ENCODE assay signal across 8 cellular contexts in the genomic region with DNA sequence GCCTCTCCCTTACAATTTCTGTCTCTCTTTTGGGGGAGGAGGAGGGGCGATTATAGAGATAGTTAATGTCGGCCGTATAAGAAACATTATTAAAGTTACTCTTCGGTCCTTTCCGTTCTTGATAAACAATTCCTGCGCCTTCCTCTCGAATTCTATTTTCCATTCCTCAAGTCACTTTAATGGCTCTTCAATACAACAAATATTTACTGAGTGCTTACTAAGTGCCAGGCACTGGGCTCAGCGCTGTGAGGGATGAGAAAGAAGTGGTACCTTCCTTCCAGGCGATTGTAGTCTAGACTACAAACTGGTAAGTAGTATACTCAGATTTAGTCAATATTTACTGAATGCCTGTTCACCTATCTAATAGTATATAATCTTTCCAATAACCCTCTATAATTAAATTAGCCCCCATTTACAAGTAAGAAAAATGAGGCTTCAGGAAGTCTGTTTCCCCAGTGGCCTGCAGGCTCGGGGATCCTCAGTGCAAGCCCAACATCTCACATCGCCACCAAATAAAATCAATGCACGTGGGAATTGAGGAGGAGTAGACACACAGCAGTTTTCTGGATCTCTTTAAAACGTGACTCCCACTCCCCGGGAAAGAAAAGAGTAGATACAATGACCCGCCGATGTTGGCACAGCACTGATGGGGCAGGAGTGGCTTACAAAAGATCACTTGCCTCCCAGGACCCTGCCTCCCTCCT. TPM values are rescaled to one million over a fixed set of nuclear protein-coding genes. Genes with fewer than 3 reads are reported as not detected.
A peak's percentile ranks its signal among the peaks of the same experiment; 100 is the strongest.
DNase-seq lines count a peak whose midpoint lies in the region; ATAC-seq and TF ChIP-seq lines count a peak whose summit lies in the region.

No MANE protein-coding gene starts in this region.

- peaks cover 35% of the 10 kb centered on the region for H3K4me1 Mint-ChIP-seq in stimulated activated naive CD8-positive, alpha-beta T cell treated with anti-CD3 and anti-CD28 coated beads, Interleukin-15, Interleukin-2, amounts not matched to agents 100 ng/mL and 50 ng/mL, for 24 hours (ENCODE audit: low read depth)
- H3K4me1 Mint-ChIP-seq in memory B cell, result peaks cover 5% of the 10 kb centered on the region

- H3K9me3 ChIP-seq in vagina, result no peaks in the 10 kb centered on the region

- no peaks in the 10 kb centered on the region for H3K36me3 ChIP-seq in vagina

- TF ChIP-seq POLR2A in vagina (IDR thresholded peaks at IDR 0.05), result no peak

- H3K27me3 ChIP-seq in vagina, result no peaks in the 10 kb centered on the region

- H3K4me3 ChIP-seq in astrocyte of the cerebellum (ENCODE audit: low read depth, low read length), result peak overlapping the region; percentile 59
- H3K4me3 ChIP-seq in vagina, result peak overlapping the region; percentile 62 to 73

- intact Hi-C loops in vagina (cut with DNase I), result no loop called here

- peaks cover 53% of the 10 kb centered on the region for H3K4me1 ChIP-seq in vagina

- DNase-seq in stimulated activated naive CD8-positive, alpha-beta T cell treated with anti-CD3 and anti-CD28 coated beads, Interleukin-15, Interleukin-2, amounts not matched to agents 100 U/mL and 50 U/mL, for 24 hours, result no peak
- DNase-seq in astrocyte of the cerebellum (ENCODE audit: low read depth), result no peak
- DNase-seq in memory B cell (ENCODE audit: low spot score in 2 of 2), result no peak
- DNase-seq in vagina (ENCODE audit: extremely low spot score in 2 of 2), result no peak
- no peak for DNase-seq in NCI-H187 (lab: John Stamatoyannopoulos, UW)
- no peak for DNase-seq in foreskin melanocyte

- in situ Hi-C loops in astrocyte of the cerebellum (cut with HindIII; ENCODE audit: low sequenced_read_pairs), result no loop called here

- no peaks in the 10 kb centered on the region for H3K9me3 Mint-ChIP-seq in stimulated activated naive CD8-positive, alpha-beta T cell treated with anti-CD3 and anti-CD28 coated beads, Interleukin-15, Interleukin-2, amounts not matched to agents 100 ng/mL and 50 ng/mL, for 24 hours
- no peaks in the 10 kb centered on the region for H3K9me3 Mint-ChIP-seq in memory B cell

- peak overlapping the region; percentile 82 for H3K4me3 Mint-ChIP-seq in stimulated activated naive CD8-positive, alpha-beta T cell treated with anti-CD3 and anti-CD28 coated beads, Interleukin-15, Interleukin-2, amounts not matched to agents 100 ng/mL and 50 ng/mL, for 24 hours
- H3K4me3 Mint-ChIP-seq in memory B cell, result peak overlapping the region; percentile 81

- H3K27me3 Mint-ChIP-seq in stimulated activated naive CD8-positive, alpha-beta T cell treated with anti-CD3 and anti-CD28 coated beads, Interleukin-15, Interleukin-2, amounts not matched to agents 100 ng/mL and 50 ng/mL, for 24 hours, result peaks cover 9% of the 10 kb centered on the region
- peaks cover 5% of the 10 kb centered on the region for H3K27me3 Mint-ChIP-seq in memory B cell

- ATAC-seq in stimulated activated naive CD8-positive, alpha-beta T cell treated with anti-CD3 and anti-CD28 coated beads, Interleukin-15, Interleukin-2, amounts not matched to agents 100 U/mL and 50 U/mL, for 24 hours, result no peak
- ATAC-seq in memory B cell (ENCODE audit: low read depth) (no peak), esophagus mucosa (no peak)

- no peaks in the 10 kb centered on the region for H3K36me3 Mint-ChIP-seq in stimulated activated naive CD8-positive, alpha-beta T cell treated with anti-CD3 and anti-CD28 coated beads, Interleukin-15, Interleukin-2, amounts not matched to agents 100 ng/mL and 50 ng/mL, for 24 hours (ENCODE audit: low read depth)
- no peaks in the 10 kb centered on the region for H3K36me3 Mint-ChIP-seq in memory B cell

- peak overlapping the region; percentile 39 for H3K27ac Mint-ChIP-seq in stimulated activated naive CD8-positive, alpha-beta T cell treated with anti-CD3 and anti-CD28 coated beads, Interleukin-15, Interleukin-2, amounts not matched to agents 100 ng/mL and 50 ng/mL, for 24 hours
- peak overlapping the region; percentile 83 for H3K27ac Mint-ChIP-seq in memory B cell

- TF ChIP-seq CTCF in astrocyte of the cerebellum (IDR thresholded peaks at IDR 0.05; ENCODE audit: low read depth, low read length, missing control alignments) (no peak), vagina (IDR thresholded peaks at IDR 0.05) (no peak)

- peak overlapping the region; percentile 95 for H3K27ac ChIP-seq in vagina

RNA-seq across cellular contexts. Expression of a gene that starts 0.6 kb away (rescaled TPM):
- total RNA-seq in vagina (69.2 TPM), esophagus mucosa (40.4 TPM)

RNA-seq across cellular contexts. Expression of a gene that starts 1.8 kb away (rescaled TPM):
- total RNA-seq in vagina, result not detected
- total RNA-seq in esophagus mucosa, result 1.6 TPM

RNA-seq across cellular contexts. Expression of a gene that starts 28.9 kb away (rescaled TPM):
- total RNA-seq in vagina (36.3 TPM), esophagus mucosa (2.3 TPM)

RNA-seq across cellular contexts. Expression of a gene that starts 41.4 kb away (rescaled TPM):
- total RNA-seq in vagina, result not detected
- not detected for total RNA-seq in esophagus mucosa

RNA-seq across cellular contexts. Expression of a gene that starts 56.8 kb away (rescaled TPM):
- total RNA-seq in vagina (not detected), esophagus mucosa (not detected)

Comparison
In these comparisons a context has a peak if more than half of its experiments do, and no peak if none do; other contexts are left out.
1. RNA of a gene that starts 28.9 kb away (total RNA-seq): 36.3 TPM in vagina (single experiment); 2.3 TPM in esophagus mucosa (single experiment); every median in the first group is over 10 times any median in the second.